In the genomic region with DNA sequence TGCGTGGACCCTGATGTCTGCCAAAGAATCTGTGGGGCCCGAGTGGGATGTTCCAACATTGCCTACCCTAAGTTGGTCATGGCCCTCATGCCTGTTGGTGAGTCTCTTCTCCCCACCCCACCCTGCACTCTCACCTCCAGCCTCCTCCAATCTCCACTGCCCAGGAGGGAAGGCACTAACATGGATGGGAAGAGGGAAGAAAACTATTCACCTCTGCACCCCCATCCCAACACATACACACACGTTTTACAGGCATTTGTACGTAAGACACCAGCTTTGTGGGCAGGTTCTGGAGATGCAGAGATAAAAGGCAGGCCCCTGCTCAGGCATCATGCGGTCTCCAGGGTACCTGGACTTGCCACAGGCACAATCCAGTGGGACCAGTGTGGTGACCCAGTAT, we compare ENCODE assay signal across 1 cellular context.
TF ChIP-seq lines count a peak whose summit lies in the region.

No MANE protein-coding gene starts in this region.

TF ChIP-seq in H1, 55 proteins besides CTCF, POLR2A, EP300 and RAD21:
- no peak for TF ChIP-seq JUND (IDR thresholded peaks at IDR 0.05; ENCODE audit: low read length)
- TF ChIP-seq, protein P1, sequence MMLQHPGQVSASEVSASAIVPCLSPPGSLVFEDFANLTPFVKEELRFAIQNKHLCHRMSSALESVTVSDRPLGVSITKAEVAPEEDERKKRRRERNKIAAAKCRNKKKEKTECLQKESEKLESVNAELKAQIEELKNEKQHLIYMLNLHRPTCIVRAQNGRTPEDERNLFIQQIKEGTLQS (IDR thresholded peaks at IDR 0.05; ENCODE audit: insufficient read depth, low read depth, low read length), result no peak
- no peak for TF ChIP-seq EGR1 (IDR thresholded peaks at IDR 0.05; ENCODE audit: borderline replicate concordance, low read depth, low read length)
- TF ChIP-seq JUN (IDR thresholded peaks at IDR 0.05; ENCODE audit: low read depth, low read length), result no peak
- no peak for TF ChIP-seq NANOG (IDR thresholded peaks at IDR 0.05; ENCODE audit: insufficient read depth, low read depth, low read length, poor library complexity, severe bottlenecking)
- no peak for TF ChIP-seq HDAC6 (IDR thresholded peaks at IDR 0.05; ENCODE audit: low read depth, low read length)
- no peak for TF ChIP-seq SAP30 (IDR thresholded peaks at IDR 0.05; ENCODE audit: insufficient read depth, insufficient replicate concordance, low read length)
- TF ChIP-seq BCL11A (IDR thresholded peaks at IDR 0.05; ENCODE audit: low read depth in 2 of 2, low read length in 2 of 2), result no peak
- no peak for TF ChIP-seq RNF2 (IDR thresholded peaks at IDR 0.05; ENCODE audit: borderline replicate concordance, low read depth, low read length, missing control alignments, poor library complexity, severe bottlenecking)
- TF ChIP-seq CEBPB (IDR thresholded peaks at IDR 0.05; ENCODE audit: low read depth, low read length), result no peak
- no peak for TF ChIP-seq KDM4A (IDR thresholded peaks at IDR 0.05; ENCODE audit: low read depth, low read length, severe bottlenecking)
- TF ChIP-seq RFX5 (IDR thresholded peaks at IDR 0.05; ENCODE audit: borderline replicate concordance, low read depth, low read length), result no peak
